Comparison of ENCODE assay signal across 1 cellular context in genomic region chr15:43249236-43249635, GRCh38.
TF ChIP-seq lines count a peak whose summit lies in the region.

No MANE protein-coding gene starts in this region.

TF ChIP-seq in GM23338, 12 proteins besides CTCF, POLR2A, EP300 and RAD21 (continued from another document):
- no peak for TF ChIP-seq ZNF462 (CRISPR knock-in tag; IDR thresholded peaks at IDR 0.05)
- no peak for TF ChIP-seq REST (IDR thresholded peaks at IDR 0.05; ENCODE audit: unreplicated experiment)
- no peak for TF ChIP-seq JUNB (IDR thresholded peaks at IDR 0.05; ENCODE audit: unreplicated experiment)
- no peak for TF ChIP-seq ZNF114 (CRISPR knock-in tag; IDR thresholded peaks at IDR 0.05)
- no peak for TF ChIP-seq NANOG (IDR thresholded peaks at IDR 0.05; ENCODE audit: borderline replicate concordance)
- TF ChIP-seq ZNF331 (CRISPR knock-in tag; IDR thresholded peaks at IDR 0.05; ENCODE audit: low read depth): no peak
